ENCODE assay signal across 8 cellular contexts in the genomic region with DNA sequence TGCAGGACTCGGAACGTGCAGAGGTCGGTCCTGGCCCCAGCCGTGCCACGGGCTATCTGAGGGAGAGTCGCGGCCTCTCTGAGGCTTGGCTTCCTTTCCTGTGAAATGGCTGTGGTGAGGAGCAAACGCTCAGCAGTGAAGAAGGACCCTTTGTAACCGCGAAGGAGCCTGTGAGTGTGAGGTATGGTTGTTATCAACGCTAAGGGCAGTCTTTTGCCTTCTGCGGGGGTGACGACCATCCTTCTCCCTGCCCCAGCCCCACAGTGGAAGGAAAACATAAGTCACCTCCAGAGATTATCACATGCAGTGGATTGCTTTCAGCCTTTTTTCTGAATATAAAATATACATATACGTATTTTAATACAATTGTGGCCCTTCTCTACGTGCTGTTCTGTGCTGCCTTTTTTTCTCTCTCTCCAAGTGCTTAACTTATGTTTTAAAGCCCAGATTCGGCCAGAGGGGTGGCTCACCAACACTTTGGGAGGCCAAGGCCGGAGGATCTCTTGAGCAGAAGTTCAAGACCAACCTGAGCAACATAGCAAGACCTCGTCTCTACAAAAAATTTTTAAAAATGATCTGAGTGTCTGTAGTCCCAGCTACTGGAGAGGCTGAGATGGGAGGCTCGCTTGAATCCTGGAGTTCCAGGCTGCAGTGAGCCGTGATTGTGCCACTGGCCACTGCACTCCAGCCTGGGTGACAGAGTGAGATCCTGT. TPM values are rescaled to one million over a fixed set of nuclear protein-coding genes. Genes with fewer than 3 reads are reported as not detected.
A peak's percentile ranks its signal among the peaks of the same experiment; 100 is the strongest.
DNase-seq lines count a peak whose midpoint lies in the region; ATAC-seq, FAIRE-seq and TF ChIP-seq lines count a peak whose summit lies in the region.

No MANE protein-coding gene starts in this region.

- H3K27me3 Mint-ChIP-seq in CD14-positive monocyte (ENCODE audit: low read depth in 3 of 3): peaks cover 7 to 31% (median 25%) of the 10 kb centered on the region in 3 donors

- FAIRE-seq in small intestine (lab: Jason Lieb, UNC): no peak

- H4K20me1 ChIP-seq in neural cell (ENCODE audit: insufficient read depth): no peaks in the 10 kb centered on the region

- peak; percentile 70 for TF ChIP-seq CTCF in CD14-positive monocyte (IDR thresholded peaks at IDR 0.05)
- TF ChIP-seq CTCF in LNCAP (IDR thresholded peaks at IDR 0.05): peak; percentile 60
- TF ChIP-seq CTCF in colonic mucosa (IDR thresholded peaks at IDR 0.05): no peak
- TF ChIP-seq CTCF in neural cell (IDR thresholded peaks at IDR 0.05; ENCODE audit: poor library complexity, severe bottlenecking): no peak

- H2AFZ ChIP-seq in neural cell (ENCODE audit: low read depth, low read length): peak overlapping the region; percentile 27

- H3K4me3 ChIP-seq in colonic mucosa (peak overlapping the region; percentile 55), neural cell (ENCODE audit: low read length) (peak overlapping the region; percentile 70), small intestine (ENCODE audit: low read depth in 1 of 2, low read length in 2 of 2) (peak overlapping the region in 1 of 2 donors; percentile 59)

- intact Hi-C loops in CD14-positive monocyte (cut with micrococcal nuclease): loop anchor here (1.0 to 5.0 kb wide), 6 partner anchors 27 to 602 kb away; partner anchors contain the start of genes NR4A1 (in 1 of the 2) and SLC4A8 (in 1 of the 2)
- intact Hi-C loops in colonic mucosa (cut with DNase I): no loop called here

- H3K27ac Mint-ChIP-seq in CD14-positive monocyte: peak overlapping the region; percentile 93 to 99 (median 98)

- H3K27ac ChIP-seq in colonic mucosa (peak overlapping the region; percentile 92), neural cell (ENCODE audit: low read length) (no peak overlapping the region), small intestine (ENCODE audit: low read depth in 1 of 2, low read length in 1 of 2) (peak overlapping the region in 1 of 2 donors; percentile 88)

- H3K27me3 ChIP-seq in colonic mucosa (no peaks in the 10 kb centered on the region), neural cell (ENCODE audit: insufficient read depth, low read depth, low read length) (peaks cover 17% of the 10 kb centered on the region), small intestine (ENCODE audit: control insufficient read depth in 2 of 2, insufficient read depth in 2 of 2, low read length in 2 of 2) (no peaks in the 10 kb centered on the region)

- peak; percentile 3 for TF ChIP-seq RAD21 in neural cell (conservative IDR thresholded peaks at IDR 0.05)

- H3K79me2 ChIP-seq in neural cell (replicated peaks; ENCODE audit: insufficient read depth, low read length): no peaks in the 10 kb centered on the region

- no peaks in the 10 kb centered on the region for H3F3A ChIP-seq in neural cell (ENCODE audit: insufficient read depth, low read length, poor library complexity, severe bottlenecking)

- H3K36me3 ChIP-seq in colonic mucosa (no peaks in the 10 kb centered on the region), neural cell (ENCODE audit: insufficient read depth, low read length) (no peaks in the 10 kb centered on the region), small intestine (ENCODE audit: control insufficient read depth in 2 of 2, insufficient read depth in 2 of 2, low read length in 2 of 2) (no peaks in the 10 kb centered on the region)

- no peak for TF ChIP-seq EP300 in neural cell (conservative IDR thresholded peaks at IDR 0.05; ENCODE audit: poor library complexity, severe bottlenecking)

- ATAC-seq in HG02678 (IDR thresholded peaks at IDR 0.05; ENCODE audit: unreplicated experiment) (no peak), GM18519 (IDR thresholded peaks at IDR 0.05; ENCODE audit: low FRiP score, unreplicated experiment) (no peak)

- peaks cover 53% of the 10 kb centered on the region for H3K4me1 Mint-ChIP-seq in CD14-positive monocyte

- peaks cover 0 to 4% (median 0%) of the 10 kb centered on the region in 7 donors for H3K9me3 Mint-ChIP-seq in CD14-positive monocyte

- peaks cover 0 to 2% of the 10 kb centered on the region in 2 donors for H3K36me3 Mint-ChIP-seq in CD14-positive monocyte

- H3K9ac ChIP-seq in colonic mucosa (ENCODE audit: low read depth in 2 of 2, low read length in 2 of 2) (peak overlapping the region; percentile 68 to 70), neural cell (ENCODE audit: low read length) (peak overlapping the region; percentile 66)

- peaks cover 8% of the 10 kb centered on the region for H3K4me1 ChIP-seq in colonic mucosa
- H3K4me1 ChIP-seq in small intestine (ENCODE audit: control insufficient read depth in 2 of 2, insufficient read depth in 1 of 2, low read depth in 1 of 2, low read length in 1 of 2): peaks cover 0 to 1% of the 10 kb centered on the region in 2 donors

- H3K4me3 Mint-ChIP-seq in CD14-positive monocyte: peak overlapping the region; percentile 77 to 92

- DNase-seq in CD14-positive monocyte (ENCODE audit: low spot score): no peak
- no peak for DNase-seq in colonic mucosa
- DNase-seq in small intestine: no peak
- no peak for DNase-seq in retina

- no peaks in the 10 kb centered on the region for H3K9me2 ChIP-seq in neural cell (ENCODE audit: insufficient read depth, low read length)

- no peak overlapping the region for H3K4me2 ChIP-seq in neural cell (ENCODE audit: low read length)

- WGBS in small intestine, 3 donors: 17 to 26% (median 18%) methylated on average over 20 of the region's 20 CpGs

- H3K9me3 ChIP-seq in colonic mucosa (no peaks in the 10 kb centered on the region), neural cell (ENCODE audit: low read length) (no peaks in the 10 kb centered on the region), small intestine (ENCODE audit: control insufficient read depth, low read depth) (no peaks in the 10 kb centered on the region)

TF ChIP-seq in neural cell, 6 proteins besides CTCF, POLR2A, EP300 and RAD21:
- TF ChIP-seq MXI1 (conservative IDR thresholded peaks at IDR 0.05; ENCODE audit: poor library complexity, severe bottlenecking) (peak; percentile 7), EZH2 (IDR thresholded peaks at IDR 0.05; ENCODE audit: borderline replicate concordance, insufficient read depth, low read length, poor library complexity, severe bottlenecking) (no peak), SMC3 (conservative IDR thresholded peaks at IDR 0.05; ENCODE audit: poor library complexity) (peak; percentile 34), POLR2AphosphoS5 (IDR thresholded peaks at IDR 0.05) (no peak)
TF ChIP-seq in neural cell: peak in this region for 2.

RNA-seq across cellular contexts. Expression of gene TAMALIN, which starts 17.4 kb away (rescaled TPM):
- polyA plus RNA-seq in CD14-positive monocyte (1 to 10 TPM in 1 of 2 donors, under 1 TPM in 1; 0.63 to 1.6 TPM), neural cell (5.4 and 6.1 TPM in 2 replicates), small intestine (10 to 100 TPM in 2 of 3 donors, 1 to 10 TPM in 1; 3.8 to 32.5 (median 13.2) TPM)
- total RNA-seq in colonic mucosa: 10 to 100 TPM in 1 of 2 donors, 1 to 10 TPM in 1; 5.0 to 15.2 TPM
- 2.2 and 2.4 TPM in 2 replicates for polyA minus RNA-seq in neural cell

RNA-seq across cellular contexts. Expression of gene NR4A1, which starts 27.1 kb away (rescaled TPM):
- polyA plus RNA-seq in CD14-positive monocyte: 10 to 100 TPM; 10.1 to 41.4 TPM
- total RNA-seq in colonic mucosa: 10 to 100 TPM; 51.1 to 52.0 TPM
- 3.4 and 6.1 TPM in 2 replicates for polyA plus RNA-seq in neural cell
- polyA minus RNA-seq in neural cell: 5.0 and 7.3 TPM in 2 replicates
- polyA plus RNA-seq in small intestine: 100 to 1,000 TPM in 1 of 3 donors, 10 to 100 TPM in 1, 1 to 10 TPM in 1; 6.7 to 100 (median 15.1) TPM

RNA-seq across cellular contexts. Expression of gene ATG101, which starts 45.6 kb away (rescaled TPM):
- polyA plus RNA-seq in CD14-positive monocyte (10 to 100 TPM; 20.5 to 26.4 TPM), neural cell (53.9 and 55.6 TPM in 2 replicates), small intestine (10 to 100 TPM; 49.2 to 65.1 (median 61.7) TPM)
- 10 to 100 TPM; 37.7 to 44.0 TPM for total RNA-seq in colonic mucosa
- polyA minus RNA-seq in neural cell: 32.5 and 40.2 TPM in 2 replicates

RNA-seq across cellular contexts. Expression of gene SMIM41, which starts 55.4 kb away (rescaled TPM):
- polyA plus RNA-seq in CD14-positive monocyte (not detected), neural cell (not detected in 2 replicates), small intestine (1 to 10 TPM in 1 of 3 donors, under 1 TPM in 1, not detected in 1; 0.46 to 1.6 TPM)
- total RNA-seq in colonic mucosa: under 1 TPM; 0.30 to 0.58 TPM
- polyA minus RNA-seq in neural cell: not detected in 2 replicates

Comparison
In these comparisons a context has a peak if more than half of its experiments do, and no peak if none do; other contexts are left out.
1. CTCF ChIP-seq: peak in CD14-positive monocyte (single experiment) and LNCAP (single experiment); none in colonic mucosa (single experiment) and neural cell (single experiment).